In genomic region chr14:35404496-35405303, GRCh38 we compare ENCODE assay signal across 8 cellular contexts. TPM values are rescaled to one million over a fixed set of nuclear protein-coding genes. Genes with fewer than 3 reads are reported as not detected.
A peak's percentile ranks its signal among the peaks of the same experiment; 100 is the strongest.
DNase-seq lines count a peak whose midpoint lies in the region; ATAC-seq and TF ChIP-seq lines count a peak whose summit lies in the region.

Gene NFKBIA (minus strand): TSS chr14:35404749. CDS start chr14:35404644, 105 bp downstream.

- peak within 1 kb of the TSS; percentile 88 for H3K4me3 ChIP-seq in BJ (ENCODE audit: low read depth, low read length)
- H3K4me3 ChIP-seq in choroid plexus epithelial cell (ENCODE audit: low read depth, low read length): peak within 1 kb of the TSS; percentile 90

- intact Hi-C loops in activated CD4-positive, alpha-beta T cell treated with anti-CD3 and anti-CD28 coated beads for 36 hours (cut with DNase I, micrococcal nuclease): loop anchor here (1.0 to 10.0 kb wide), 13 partner anchors 12 to 867 kb away; partner anchors contain the start of genes BAZ1A (in 2 of the 2), PRORP (in 2 of the 2), PSMA6 (in 2 of the 2) and EAPP (in 1 of the 2)
- intact Hi-C loops in left colon (cut with DNase I, micrococcal nuclease): loop anchor here (5.0 to 10.0 kb wide), 3 partner anchors 62 to 120 kb away; partner anchors contain the start of gene PSMA6 (in 1 of the 2)

- peaks cover 34% of the 10 kb centered on the region for H3K4me1 Mint-ChIP-seq in activated CD4-positive, alpha-beta T cell treated with anti-CD3 and anti-CD28 coated beads for 36 hours

- peaks cover 42% of the 10 kb centered on the region for H3K36me3 Mint-ChIP-seq in activated CD4-positive, alpha-beta T cell treated with anti-CD3 and anti-CD28 coated beads for 36 hours (ENCODE audit: low read depth)

- TF ChIP-seq POLR2A in GM19193 (IDR thresholded peaks at IDR 0.05; ENCODE audit: extremely low read depth, insufficient read depth, insufficient read length): peak; percentile 100

- peak within 1 kb of the TSS; percentile 99 for H3K4me3 Mint-ChIP-seq in activated CD4-positive, alpha-beta T cell treated with anti-CD3 and anti-CD28 coated beads for 36 hours

- ATAC-seq in HG03432 (IDR thresholded peaks at IDR 0.05; ENCODE audit: unreplicated experiment) (peak; percentile 71), left colon (peak; percentile 71)
- ATAC-seq in activated CD4-positive, alpha-beta T cell treated with anti-CD3 and anti-CD28 coated beads for 36 hours: peak; percentile 72

- H3K27ac Mint-ChIP-seq in activated CD4-positive, alpha-beta T cell treated with anti-CD3 and anti-CD28 coated beads for 36 hours: peak within 1 kb of the TSS; percentile 98

- DNase-seq in BJ (ENCODE audit: low read depth): no peak
- DNase-seq in NCI-H524 (lab: John Stamatoyannopoulos, UW): peak; percentile 83 to 86
- DNase-seq in activated CD4-positive, alpha-beta T cell treated with anti-CD3 and anti-CD28 coated beads for 36 hours: peak; percentile 98
- peak; percentile 93 for DNase-seq in choroid plexus epithelial cell (ENCODE audit: low read depth)
- peak; percentile 90 to 94 for DNase-seq in left colon
- peak; percentile 95 to 96 for DNase-seq in stimulated activated CD4-positive, alpha-beta T cell treated with anti-CD3 and anti-CD28 coated beads, Interleukin-2, amount 100 ng/mL, for 24 hours

- no peaks in the 10 kb centered on the region for H3K9me3 Mint-ChIP-seq in activated CD4-positive, alpha-beta T cell treated with anti-CD3 and anti-CD28 coated beads for 36 hours (ENCODE audit: low read depth)

- CTCF ChIA-PET in BJ (lab: Yijun Ruan, JAX): interaction anchor here (1.1 to 4.9 kb wide), 16 partner anchors 10 to 258 kb away, joined by 3 to 45 read pairs (median 4); no protein-coding TSS in a partner anchor
- CTCF ChIA-PET in activated CD4-positive, alpha-beta T cell treated with anti-CD3 and anti-CD28 coated beads for 36 hours (lab: Charles Lee): interaction anchor here (0.6 to 7.3 kb wide), 23 partner anchors 10 to 265 kb away, joined by 3 to 77 read pairs (median 6); partner anchors contain the start of gene PSMA6

- H3K36me3 ChIP-seq in BJ (ENCODE audit: control insufficient read depth, insufficient read depth, low read length): peaks cover 19% of the 10 kb centered on the region

- H3K27me3 ChIP-seq in BJ (ENCODE audit: control insufficient read depth, insufficient read depth, low read length): no peaks in the 10 kb centered on the region

- POLR2A ChIA-PET in BJ (lab: Charles Lee): interaction anchor here (0.6 to 2.4 kb wide), 3 partner anchors 20 to 112 kb away, joined by 3 to 16 read pairs (median 5); partner anchors contain the start of gene PSMA6
- POLR2A ChIA-PET in activated CD4-positive, alpha-beta T cell treated with anti-CD3 and anti-CD28 coated beads for 36 hours (lab: Charles Lee): interaction anchor here (0.5 to 7.7 kb wide), 40 partner anchors 12 to 1671 kb away, joined by 3 to 210 read pairs (median 4); partner anchors contain the start of genes FAM177A1, PPP2R3C, PRORP and PSMA6

- no peaks in the 10 kb centered on the region for H3K27me3 Mint-ChIP-seq in activated CD4-positive, alpha-beta T cell treated with anti-CD3 and anti-CD28 coated beads for 36 hours

- TF ChIP-seq CTCF in BJ (IDR thresholded peaks at IDR 0.05; ENCODE audit: insufficient read depth, low read depth, low read length) (peak; percentile 47), choroid plexus epithelial cell (conservative IDR thresholded peaks at IDR 0.05; ENCODE audit: low read depth, low read length) (peak; percentile 29)

RNA-seq across cellular contexts. Expression of gene NFKBIA, which starts in this region (rescaled TPM):
- polyA plus RNA-seq in BJ (2011; rRNA removed): 35.3 and 73.2 TPM in 2 replicates
- 131 and 193 TPM in 2 replicates for polyA minus RNA-seq in BJ (2011; rRNA and poly(A)+ RNA removed)
- total RNA-seq in activated CD4-positive, alpha-beta T cell treated with anti-CD3 and anti-CD28 coated beads for 36 hours: 100 to 1,000 TPM; 264 to 298 TPM
- 100 to 1,000 TPM; 150 to 193 TPM for total RNA-seq in left colon
